ENCODE assay signal across 26 cellular contexts in the genomic region with DNA sequence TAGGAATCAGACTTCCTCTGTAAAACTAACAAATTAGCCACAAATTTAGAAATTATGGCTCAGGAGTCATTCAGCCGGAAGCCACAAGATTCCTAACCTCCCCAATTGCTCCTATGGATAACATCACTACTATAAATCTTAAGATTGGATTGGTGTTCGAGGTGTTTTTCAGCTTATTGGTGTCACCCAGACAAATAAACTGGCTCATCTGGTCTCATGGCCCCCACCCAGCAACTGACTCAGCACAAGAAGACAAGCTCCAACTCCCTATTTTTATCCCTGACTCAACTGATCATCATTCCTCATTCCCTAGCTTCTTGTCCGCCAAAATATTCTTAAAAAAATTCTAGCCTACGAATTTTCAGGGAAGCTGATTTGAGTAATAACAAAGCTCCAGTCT.
A peak's percentile ranks its signal among the peaks of the same experiment; 100 is the strongest.
DNase-seq lines count a peak whose midpoint lies in the region; ATAC-seq, FAIRE-seq and TF ChIP-seq lines count a peak whose summit lies in the region.
"Had no signal": no experiment of that assay in that cellular context is flagged by ENCODE, and none has a peak within 500 bp of the region (broad histone marks: within the 10 kb centered on the region; RNA-seq: fewer than 3 reads in every experiment).

No MANE protein-coding gene starts in this region.

- POLR2A ChIA-PET in naive thymus-derived CD8-positive, alpha-beta T cell (lab: Charles Lee), result no interaction called here

- ATAC-seq in GM18868 (IDR thresholded peaks at IDR 0.05; ENCODE audit: unreplicated experiment) (no peak), right cardiac atrium (no peak)
- no peak for ATAC-seq in naive thymus-derived CD8-positive, alpha-beta T cell
- ATAC-seq: activated T-cell treated with anti-CD3 and anti-CD28 coated beads, Interleukin-2, amount 50 U/mL, for 4 hours; heart left ventricle; left lobe of liver; stimulated activated naive B cell treated with anti-CD40 and anti-IgM and Interleukin-4, amounts not matched to agents 10 μg/mL and 1 μg/mL and 100 μg/mL, for 72 hours had no signal

- no peak for FAIRE-seq in bronchial epithelial cell (lab: Jason Lieb, UNC)

- no peaks in the 10 kb centered on the region for H3K4me1 Mint-ChIP-seq in naive thymus-derived CD8-positive, alpha-beta T cell
- H3K4me1 Mint-ChIP-seq: central memory CD8-positive, alpha-beta T cell had no signal

- DNase-seq in AG09319 (ENCODE audit: extremely low read depth, low read depth) (peak; percentile 56), HFF-Myc (ENCODE audit: extremely low read depth, low read depth) (peak; percentile 45), bronchial epithelial cell (ENCODE audit: low read depth) (peak; percentile 26), non-pigmented ciliary epithelial cell (ENCODE audit: low read depth) (peak; percentile 60), middle frontal gyrus (ENCODE audit: extremely low spot score, low spot score) (no peak), right cardiac atrium (no peak)
- DNase-seq in naive thymus-derived CD8-positive, alpha-beta T cell, result no peak
- DNase-seq: activated CD4-positive, alpha-beta T cell treated with anti-CD3 and anti-CD28 coated beads for 1 hour; activated CD8-positive, alpha-beta memory T cell treated with anti-CD3 and anti-CD28 coated beads for 24 hours; activated naive CD4-positive, alpha-beta T cell treated with anti-CD3 and anti-CD28 coated beads for 36 hours; activated T-cell treated with anti-CD3 and anti-CD28 coated beads, Interleukin-2, amount 50 U/mL, for 4 hours; Caco-2; erythroblast; heart left ventricle; Karpas-422; NCI-H1105 treated with DMSO at 0.1 percent for 48 hours; NCI-H2107; NCI-H524; RPMI8226; stimulated activated CD4-positive, alpha-beta T cell treated with anti-CD3 and anti-CD28 coated beads, Interleukin-2, amount 100 ng/mL, for 24 hours; stimulated activated naive B cell treated with anti-CD40 and anti-IgM and Interleukin-4, amounts not matched to agents 10 μg/mL and 1 μg/mL and 100 μg/mL, for 72 hours had no signal

- no peaks in the 10 kb centered on the region for H3K9me3 ChIP-seq in right cardiac atrium (ENCODE audit: control insufficient read depth, low read length)

- H3K9me3 Mint-ChIP-seq in naive thymus-derived CD8-positive, alpha-beta T cell, result peaks cover 0 to 26% (median 9%) of the 10 kb centered on the region in 9 donors

- H3K27ac ChIP-seq in right cardiac atrium (ENCODE audit: low read length), result no peak overlapping the region
- H3K27ac ChIP-seq: BLaER1, heart left ventricle had no signal

- no peak for TF ChIP-seq CTCF in AG09319 (IDR thresholded peaks at IDR 0.05; ENCODE audit: low read depth, low read length)
- no peak for TF ChIP-seq CTCF in HFF-Myc (IDR thresholded peaks at IDR 0.05; ENCODE audit: low read depth, low read length, missing control alignments)
- TF ChIP-seq CTCF in bronchial epithelial cell (IDR thresholded peaks at IDR 0.05; ENCODE audit: insufficient read depth, low read length, severe bottlenecking), result no peak

- H3K27me3 ChIP-seq in bronchial epithelial cell (ENCODE audit: control insufficient read depth, insufficient read depth, low read length) (no peaks in the 10 kb centered on the region), right cardiac atrium (ENCODE audit: control insufficient read depth, insufficient read depth) (no peaks in the 10 kb centered on the region)
- H3K27me3 ChIP-seq: BLaER1, heart left ventricle had no signal

- WGBS in right cardiac atrium, result 82% methylated on average over 4 of the region's 4 CpGs

- H3K4me1 ChIP-seq in right cardiac atrium (ENCODE audit: control insufficient read depth, insufficient read depth, low read length), result no peaks in the 10 kb centered on the region
- H3K4me1 ChIP-seq: Caco-2 had no signal

- H3K4me3 Mint-ChIP-seq in naive thymus-derived CD8-positive, alpha-beta T cell, result no peak overlapping the region
- H3K4me3 Mint-ChIP-seq: activated naive CD4-positive, alpha-beta T cell treated with anti-CD3 and anti-CD28 coated beads for 36 hours; activated T-cell treated with anti-CD3 and anti-CD28 coated beads, Interleukin-2, amount 50 U/mL, for 4 hours; central memory CD8-positive, alpha-beta T cell; stimulated activated naive B cell treated with anti-CD40 and anti-IgM and Interleukin-4, amounts not matched to agents 10 μg/mL and 1 μg/mL and 100 μg/mL, for 72 hours had no signal

- peaks cover 0 to 10% (median 0%) of the 10 kb centered on the region in 5 donors for H3K27me3 Mint-ChIP-seq in naive thymus-derived CD8-positive, alpha-beta T cell
- H3K27me3 Mint-ChIP-seq: central memory CD8-positive, alpha-beta T cell; progenitor cell of endocrine pancreas; stimulated activated naive B cell treated with anti-CD40 and anti-IgM and Interleukin-4, amounts not matched to agents 10 μg/mL and 1 μg/mL and 100 μg/mL, for 72 hours had no signal

- H3K36me3 Mint-ChIP-seq in naive thymus-derived CD8-positive, alpha-beta T cell, result peaks cover 0 to 11% (median 0%) of the 10 kb centered on the region in 3 donors
- H3K36me3 Mint-ChIP-seq: stimulated activated naive B cell treated with anti-CD40 and anti-IgM and Interleukin-4, amounts not matched to agents 10 μg/mL and 1 μg/mL and 100 μg/mL, for 72 hours had no signal

- intact Hi-C loops in right cardiac atrium (cut with DNase I), result no loop called here

- no peak overlapping the region for H3K27ac Mint-ChIP-seq in naive thymus-derived CD8-positive, alpha-beta T cell
- H3K27ac Mint-ChIP-seq: activated naive CD4-positive, alpha-beta T cell treated with anti-CD3 and anti-CD28 coated beads for 36 hours; progenitor cell of endocrine pancreas; stimulated activated naive B cell treated with anti-CD40 and anti-IgM and Interleukin-4, amounts not matched to agents 10 μg/mL and 1 μg/mL and 100 μg/mL, for 72 hours had no signal

- no peaks in the 10 kb centered on the region for H3K36me3 ChIP-seq in bronchial epithelial cell (ENCODE audit: control insufficient read depth, insufficient read depth, low read length)
- H3K36me3 ChIP-seq: BLaER1, heart left ventricle had no signal

- H3K4me3 ChIP-seq in HFF-Myc (replicated peaks; ENCODE audit: low read depth, low read length) (no peak overlapping the region), bronchial epithelial cell (ENCODE audit: low read depth, low read length) (no peak overlapping the region), right cardiac atrium (ENCODE audit: low read length) (no peak overlapping the region)
- H3K4me3 ChIP-seq: BLaER1, heart left ventricle had no signal

Comparison
In these comparisons a context has a peak if more than half of its experiments do, and no peak if none do; other contexts are left out.
1. DNase-seq: peak in AG09319 (single experiment), HFF-Myc (single experiment), bronchial epithelial cell (single experiment) and non-pigmented ciliary epithelial cell (single experiment); none in middle frontal gyrus (single experiment), naive thymus-derived CD8-positive, alpha-beta T cell (0 of 10) and right cardiac atrium (0 of 3).